8 cellular contexts compared by ENCODE assay signal in the genomic region with DNA sequence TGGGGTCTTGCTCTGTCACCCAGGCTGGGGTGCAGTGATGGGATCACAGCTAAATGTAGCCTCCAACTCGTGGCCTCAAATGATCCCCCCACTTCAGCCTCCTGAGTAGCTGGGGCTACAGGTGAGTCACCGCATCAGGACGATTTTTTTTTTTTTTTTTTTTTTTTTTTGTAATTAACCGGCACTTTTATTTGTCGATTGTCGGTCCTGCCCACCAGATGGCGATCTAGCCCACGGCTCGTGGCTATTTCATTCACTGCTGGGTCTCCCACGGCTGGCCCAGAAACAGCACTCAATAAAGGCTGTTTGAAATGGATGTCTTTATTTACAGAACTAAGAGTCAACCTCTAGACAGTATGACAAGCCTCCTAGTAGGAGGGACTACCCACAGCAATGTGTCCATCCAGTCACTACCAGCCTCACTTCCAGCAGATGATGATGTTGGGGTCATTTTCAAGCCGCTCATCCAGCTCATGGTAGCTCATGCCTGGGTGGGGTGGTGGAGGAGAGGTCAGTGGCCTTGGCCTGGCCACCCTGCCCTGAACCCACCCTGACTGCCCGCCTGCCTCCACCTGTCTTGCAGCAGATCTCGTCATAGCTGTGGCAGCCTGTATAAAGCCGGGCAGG. TPM values are rescaled to one million over a fixed set of nuclear protein-coding genes. Genes with fewer than 3 reads are reported as not detected.
DNase-seq lines count a peak whose midpoint lies in the region; ATAC-seq and TF ChIP-seq lines count a peak whose summit lies in the region.

No MANE protein-coding gene starts in this region.

- peaks cover 17% of the 10 kb centered on the region for H3K27me3 Mint-ChIP-seq in neural progenitor cell (ENCODE audit: insufficient read depth, low read depth)

- CTCF ChIA-PET in BJ (lab: Yijun Ruan, JAX), result interaction anchor here (0.7 to 7.3 kb wide), 17 partner anchors 10 to 266 kb away, joined by 3 to 98 read pairs (median 3); a partner anchor contains a TSS

- DNase-seq in BJ (ENCODE audit: low read depth) (no peak), HCEC 1CT (peak; percentile 63), activated T-cell treated with anti-CD3 and anti-CD28 coated beads for 1 hour (ENCODE audit: low read depth) (peak; percentile 64), esophagus muscularis mucosa (ENCODE audit: extremely low spot score) (no peak), neural progenitor cell (ENCODE audit: low spot score) (peak; percentile 74), upper lobe of left lung (peak; percentile 42 to 73), omental fat pad (ENCODE audit: low spot score) (no peak)

- peaks cover 2% of the 10 kb centered on the region for H3K36me3 Mint-ChIP-seq in neural progenitor cell

- peaks cover 19% of the 10 kb centered on the region for H3F3A ChIP-seq in neural progenitor cell (ENCODE audit: low read depth)

- ATAC-seq in upper lobe of left lung (ENCODE audit: low FRiP score in 2 of 2) (peak in 1 of 2 donors; percentile 20), omental fat pad (ENCODE audit: low FRiP score) (no peak)

- no peak overlapping the region for H3K4me3 Mint-ChIP-seq in neural progenitor cell

- peaks cover 25% of the 10 kb centered on the region for H3K4me1 Mint-ChIP-seq in neural progenitor cell

- H3K4me1 ChIP-seq in OCI-LY3 (ENCODE audit: low read length), result peaks cover 18% of the 10 kb centered on the region
- H3K4me1 ChIP-seq in esophagus muscularis mucosa, result peaks cover 42 to 57% (median 55%) of the 10 kb centered on the region in 4 donors
- H3K4me1 ChIP-seq in neural progenitor cell, result peaks cover 10% of the 10 kb centered on the region
- peaks cover 34 to 57% (median 39%) of the 10 kb centered on the region in 4 donors for H3K4me1 ChIP-seq in upper lobe of left lung

- 23% methylated on average over 13 of the region's 14 CpGs for WGBS in esophagus muscularis mucosa
- 10 to 28% methylated on average over 11 to 14 of the region's 14 CpGs for WGBS in upper lobe of left lung, 2 donors

- H3K9me3 ChIP-seq in OCI-LY3 (ENCODE audit: insufficient read depth, low read length) (no peaks in the 10 kb centered on the region), esophagus muscularis mucosa (no peaks in the 10 kb centered on the region), neural progenitor cell (ENCODE audit: low read depth) (no peaks in the 10 kb centered on the region), upper lobe of left lung (no peaks in the 10 kb centered on the region)

- H4K20me1 ChIP-seq in OCI-LY3 (ENCODE audit: insufficient read depth, low read length) (no peaks in the 10 kb centered on the region), neural progenitor cell (ENCODE audit: low read depth) (peaks cover 11% of the 10 kb centered on the region)

- H3K36me3 ChIP-seq in BJ (ENCODE audit: control insufficient read depth, insufficient read depth, low read length) (peaks cover 2% of the 10 kb centered on the region; the same call in 1 of the 2 replicates), OCI-LY3 (replicated peaks; ENCODE audit: low read depth, low read length) (peaks cover 7% of the 10 kb centered on the region), esophagus muscularis mucosa (peaks cover 0 to 20% (median 13%) of the 10 kb centered on the region in 4 donors), neural progenitor cell (no peaks in the 10 kb centered on the region), upper lobe of left lung (peaks cover 0 to 15% (median 13%) of the 10 kb centered on the region in 4 donors)

- no peak overlapping the region for H3K27ac Mint-ChIP-seq in neural progenitor cell

- H3K79me2 ChIP-seq in OCI-LY3 (ENCODE audit: low read length), result peaks cover 23% of the 10 kb centered on the region
- H3K79me2 ChIP-seq in neural progenitor cell (ENCODE audit: low read depth), result peaks cover 9% of the 10 kb centered on the region

- no peaks in the 10 kb centered on the region for H3K27me3 ChIP-seq in BJ (ENCODE audit: control insufficient read depth, insufficient read depth, low read length)
- H3K27me3 ChIP-seq in OCI-LY3 (ENCODE audit: low read depth, low read length), result no peaks in the 10 kb centered on the region
- H3K27me3 ChIP-seq in esophagus muscularis mucosa, result peaks cover 0 to 3% (median 0%) of the 10 kb centered on the region in 4 donors
- peaks cover 42% of the 10 kb centered on the region for H3K27me3 ChIP-seq in neural progenitor cell
- no peaks in the 10 kb centered on the region for H3K27me3 ChIP-seq in upper lobe of left lung

- TF ChIP-seq EP300 in esophagus muscularis mucosa (IDR thresholded peaks at IDR 0.05) (no peak), upper lobe of left lung (IDR thresholded peaks at IDR 0.05) (no peak)

- TF ChIP-seq POLR2A in esophagus muscularis mucosa (IDR thresholded peaks at IDR 0.05; ENCODE audit: low read depth), result no peak
- TF ChIP-seq POLR2A in upper lobe of left lung (IDR thresholded peaks at IDR 0.05), result no peak

- H2AFZ ChIP-seq in OCI-LY3 (ENCODE audit: low read depth, low read length), result no peak overlapping the region
- no peak overlapping the region for H2AFZ ChIP-seq in neural progenitor cell (replicated peaks)

- intact Hi-C loops in esophagus muscularis mucosa (cut with DNase I), result loop anchor here (2.0 kb wide), 1 partner anchor 196 kb away; no protein-coding TSS in a partner anchor

- no peak overlapping the region for H3K4me2 ChIP-seq in OCI-LY3 (ENCODE audit: low read length)
- no peak overlapping the region for H3K4me2 ChIP-seq in neural progenitor cell

- H3K27ac ChIP-seq in OCI-LY3 (ENCODE audit: low read length), result no peak overlapping the region
- H3K27ac ChIP-seq in esophagus muscularis mucosa (replicated peaks in 1 of 4), result peak overlapping the region in 1 of 4 donors; percentile 60
- H3K27ac ChIP-seq in neural progenitor cell, result no peak overlapping the region
- peak overlapping the region in 1 of 4 donors; percentile 18 for H3K27ac ChIP-seq in upper lobe of left lung

- TF ChIP-seq CTCF in BJ (IDR thresholded peaks at IDR 0.05; ENCODE audit: insufficient read depth, low read depth, low read length), result peak; percentile 72
- TF ChIP-seq CTCF in OCI-LY3 (IDR thresholded peaks at IDR 0.05; ENCODE audit: low read depth, low read length), result peak; percentile 62
- TF ChIP-seq CTCF in esophagus muscularis mucosa (IDR thresholded peaks at IDR 0.05), result peak; percentile 50 to 54 (median 52)
- peak; percentile 65 for TF ChIP-seq CTCF in neural progenitor cell (IDR thresholded peaks at IDR 0.05)
- peak in 5 of 6 experiments; percentile 24 to 56 (median 43) for TF ChIP-seq CTCF in upper lobe of left lung (IDR thresholded peaks at IDR 0.05)
- TF ChIP-seq CTCF in omental fat pad (IDR thresholded peaks at IDR 0.05), result no peak

- H3K9ac ChIP-seq in OCI-LY3 (ENCODE audit: low read length) (no peak overlapping the region), neural progenitor cell (no peak overlapping the region)

- POLR2A ChIA-PET in BJ (lab: Charles Lee), result no interaction called here

- no peaks in the 10 kb centered on the region for H3K9me3 Mint-ChIP-seq in neural progenitor cell

- no peak overlapping the region for H3K4me3 ChIP-seq in BJ (ENCODE audit: low read depth, low read length)
- no peak overlapping the region for H3K4me3 ChIP-seq in OCI-LY3 (ENCODE audit: low read length)
- no peak overlapping the region for H3K4me3 ChIP-seq in esophagus muscularis mucosa
- H3K4me3 ChIP-seq in neural progenitor cell, result no peak overlapping the region
- no peak overlapping the region for H3K4me3 ChIP-seq in upper lobe of left lung

RNA-seq across cellular contexts. Expression of a gene that starts 1.8 kb away (rescaled TPM):
- 0.65 and 1.3 TPM in 2 replicates for polyA plus RNA-seq in BJ (2011; rRNA removed)
- 0.52 and 0.57 TPM in 2 replicates for polyA minus RNA-seq in BJ (2011; rRNA and poly(A)+ RNA removed)
- total RNA-seq in esophagus muscularis mucosa (under 1 TPM in 3 of 4 donors, not detected in 1; 0.50 to 0.57 (median 0.52) TPM), neural progenitor cell (ENCODE audit: low replicate concordance) (0.37 and 1.7 TPM in 2 replicates), upper lobe of left lung (10 to 100 TPM in 5 of 6 donors, 1 to 10 TPM in 1; 3.1 to 98.7 (median 31.5) TPM), omental fat pad (1 to 10 TPM in 1 of 4 donors, under 1 TPM in 3; 0.28 to 2.1 (median 0.64) TPM)

RNA-seq across cellular contexts. Expression of a gene that starts 3.3 kb away (rescaled TPM):
- 31.4 and 45.0 TPM in 2 replicates for polyA plus RNA-seq in BJ (2011; rRNA removed)
- 18.3 and 42.5 TPM in 2 replicates for polyA minus RNA-seq in BJ (2011; rRNA and poly(A)+ RNA removed)
- total RNA-seq in esophagus muscularis mucosa (10 to 100 TPM; 10.4 to 16.7 (median 14.2) TPM), neural progenitor cell (ENCODE audit: low replicate concordance) (15.5 and 35.7 TPM in 2 replicates), upper lobe of left lung (10 to 100 TPM; 15.0 to 41.9 (median 17.3) TPM), omental fat pad (10 to 100 TPM in 3 of 4 donors, 1 to 10 TPM in 1; 9.5 to 22.7 (median 13.9) TPM)

RNA-seq across cellular contexts. Expression of a gene that starts 3.4 kb away (rescaled TPM):
- polyA plus RNA-seq in BJ (2011; rRNA removed), result 22.3 and 39.3 TPM in 2 replicates
- 16.0 and 22.9 TPM in 2 replicates for polyA minus RNA-seq in BJ (2011; rRNA and poly(A)+ RNA removed)
- total RNA-seq in esophagus muscularis mucosa (10 to 100 TPM in 1 of 4 donors, 1 to 10 TPM in 3; 5.4 to 12.4 (median 8.1) TPM), neural progenitor cell (ENCODE audit: low replicate concordance) (2.2 and 13.8 TPM in 2 replicates), upper lobe of left lung (10 to 100 TPM; 13.2 to 35.4 (median 26.8) TPM), omental fat pad (10 to 100 TPM; 26.4 to 33.7 (median 30.2) TPM)

RNA-seq across cellular contexts. Expression of a gene that starts 6.7 kb away (rescaled TPM):
- polyA plus RNA-seq in BJ (2011; rRNA removed), result 55.2 and 80.2 TPM in 2 replicates
- polyA minus RNA-seq in BJ (2011; rRNA and poly(A)+ RNA removed), result 22.0 and 33.1 TPM in 2 replicates
- total RNA-seq in esophagus muscularis mucosa (10 to 100 TPM; 28.7 to 44.2 (median 33.2) TPM), neural progenitor cell (ENCODE audit: low replicate concordance) (13.7 and 19.5 TPM in 2 replicates), upper lobe of left lung (10 to 100 TPM; 42.7 to 78.9 (median 47.7) TPM), omental fat pad (10 to 100 TPM; 42.1 to 82.0 (median 53.3) TPM)

RNA-seq across cellular contexts. Expression of a gene that starts 12.0 kb away (rescaled TPM):
- 47.0 and 75.4 TPM in 2 replicates for polyA plus RNA-seq in BJ (2011; rRNA removed)
- 39.3 and 64.8 TPM in 2 replicates for polyA minus RNA-seq in BJ (2011; rRNA and poly(A)+ RNA removed)
- total RNA-seq in esophagus muscularis mucosa (10 to 100 TPM; 37.0 to 85.6 (median 66.3) TPM), neural progenitor cell (ENCODE audit: low replicate concordance) (6.3 and 28.0 TPM in 2 replicates), upper lobe of left lung (10 to 100 TPM; 39.8 to 68.1 (median 46.5) TPM), omental fat pad (10 to 100 TPM; 41.5 to 70.6 (median 52.1) TPM)

Comparison
In these comparisons a context has a peak if more than half of its experiments do, and no peak if none do; other contexts are left out.
1. DNase-seq: peak in HCEC 1CT (single experiment), activated T-cell treated with anti-CD3 and anti-CD28 coated beads for 1 hour (single experiment), neural progenitor cell (single experiment) and upper lobe of left lung (2 of 2); none in BJ (single experiment), esophagus muscularis mucosa (single experiment) and omental fat pad (single experiment).
2. CTCF ChIP-seq: peak in BJ (single experiment), OCI-LY3 (single experiment), esophagus muscularis mucosa (3 of 3), neural progenitor cell (single experiment) and upper lobe of left lung (5 of 6); none in omental fat pad (0 of 3).